Comparison of ENCODE assay signal across 8 cellular contexts in the genomic region with DNA sequence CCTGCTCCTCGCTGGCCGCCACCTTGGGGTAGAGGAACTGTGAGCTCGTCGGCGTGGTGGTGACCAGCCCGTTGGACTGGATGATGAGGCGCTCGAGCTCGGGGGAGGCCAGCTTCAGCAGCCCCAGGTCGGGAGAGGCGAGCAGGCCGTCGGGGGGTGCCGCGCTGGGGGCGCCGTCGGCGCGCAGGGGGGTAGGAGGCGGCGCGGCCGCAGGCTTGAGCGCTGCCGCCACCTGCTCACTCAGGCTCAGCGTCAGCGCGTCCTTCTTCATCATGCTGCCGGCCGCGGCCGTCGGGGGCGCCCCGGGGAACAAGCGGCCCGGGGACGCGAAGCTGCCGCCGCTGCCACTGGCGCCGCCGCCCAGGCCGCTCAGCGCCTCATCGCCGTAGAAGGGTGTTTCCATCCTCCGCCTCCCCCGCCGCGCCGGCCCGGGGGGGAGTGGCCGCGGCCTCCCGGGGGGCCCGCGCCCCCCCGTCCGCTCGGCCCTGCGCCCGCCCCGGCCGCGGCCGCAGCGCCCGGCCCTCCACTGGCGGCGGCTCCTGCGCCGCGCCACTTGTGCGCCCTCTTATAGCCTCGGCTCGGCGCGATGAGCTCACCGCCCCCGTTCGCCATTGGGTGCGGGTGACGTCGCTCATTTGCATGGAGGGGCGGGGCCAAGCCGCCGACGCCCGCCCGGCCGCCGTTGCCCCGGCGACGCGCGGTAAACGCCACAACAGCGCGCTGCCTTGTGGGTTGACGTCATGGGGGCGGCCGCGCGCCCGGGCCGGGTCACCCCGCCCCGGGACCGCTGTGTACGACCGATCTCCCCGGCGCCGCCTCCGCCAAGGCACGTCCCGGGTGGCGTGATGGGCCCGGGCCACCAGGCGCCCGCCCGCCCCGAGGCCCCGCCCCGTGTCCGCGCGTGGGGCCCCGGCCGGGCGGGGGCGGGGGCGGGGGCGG. TPM values are rescaled to one million over a fixed set of nuclear protein-coding genes. Genes with fewer than 3 reads are reported as not detected.
DNase-seq lines count a peak whose midpoint lies in the region; ATAC-seq and TF ChIP-seq lines count a peak whose summit lies in the region.

A gene (minus strand): TSS at position 541 of the 939 bp plus-strand sequence. CDS start 138 bp downstream, at position 403.

- peak in 2 of 56 donors; percentile 5 to 9 for TF ChIP-seq CTCF in dorsolateral prefrontal cortex (IDR thresholded peaks at IDR 0.05 in 54 of 56, conservative IDR thresholded peaks at IDR 0.05 in 2 of 56; ENCODE audit: low read depth in 1 of 56, partially characterized antibody in 56 of 56)
- TF ChIP-seq CTCF in lower leg skin (IDR thresholded peaks at IDR 0.05), result no peak

- H3K4me3 ChIP-seq in CD4-positive, alpha-beta memory T cell (ENCODE audit: low read length in 2 of 2), result peak within 1 kb of the TSS; percentile 79 to 85
- H3K4me3 ChIP-seq in dorsolateral prefrontal cortex (peak within 1 kb of the TSS; percentile 73 to 100 (median 98)), lower leg skin (ENCODE audit: low read depth, poor library complexity, severe bottlenecking) (peak within 1 kb of the TSS; percentile 100)

- peaks cover 0 to 32% (median 3%) of the 10 kb centered on the region in 8 donors for H3K9me3 Mint-ChIP-seq in CD4-positive, alpha-beta memory T cell
- H3K9me3 Mint-ChIP-seq in activated CD4-positive, alpha-beta memory T cell treated with anti-CD3 and anti-CD28 coated beads, Interleukin-2, amount 10 ng/mL, durations not matched to agents 7 days and 5 days, result peaks cover 2% of the 10 kb centered on the region

- POLR2A ChIA-PET in CD4-positive, alpha-beta memory T cell (lab: Charles Lee; ENCODE audit: partially characterized antibody), result interaction anchor here (0.6 to 27.2 kb wide), 60 partner anchors 10 to 1956 kb away, joined by 3 to 1691 read pairs (median 5); a partner anchor contains a TSS
- POLR2A ChIA-PET in activated CD4-positive, alpha-beta memory T cell treated with anti-CD3 and anti-CD28 coated beads, Interleukin-2, amount 10 ng/mL, durations not matched to agents 7 days and 5 days (lab: Charles Lee), result interaction anchor here (0.6 to 15.1 kb wide), 36 partner anchors 9 to 771 kb away, joined by 3 to 1184 read pairs (median 4); a partner anchor contains a TSS

- 1 to 3% methylated on average over 14 to 30 of the region's 138 CpGs for WGBS in lower leg skin, 2 donors

- peak within 1 kb of the TSS; percentile 98 for H3K27ac ChIP-seq in CD4-positive, alpha-beta memory T cell (ENCODE audit: low read depth, low read length)
- H3K27ac ChIP-seq in dorsolateral prefrontal cortex, result peak within 1 kb of the TSS; percentile 95 to 100 (median 100)

- no peaks in the 10 kb centered on the region for H3K9me3 ChIP-seq in CD4-positive, alpha-beta memory T cell (ENCODE audit: control insufficient read depth in 1 of 2, low read length in 2 of 2)

- intact Hi-C loops in CD4-positive, alpha-beta memory T cell (cut with micrococcal nuclease), result loop anchor here (1.0 to 2.0 kb wide), 3 partner anchors 13 to 77 kb away; a partner anchor contains a TSS
- intact Hi-C loops in dorsolateral prefrontal cortex (cut with DNase I) (loop anchor here in 1 of 2 donors (2.0 kb wide), 1 partner anchor 137 kb away; a partner anchor contains a TSS), lower leg skin (cut with DNase I; ENCODE audit: low total_unique reads) (loop anchor here (2.0 kb wide), 1 partner anchor 41 kb away; a partner anchor contains a TSS)

- H3K4me1 ChIP-seq in CD4-positive, alpha-beta memory T cell (ENCODE audit: insufficient read depth, low read length), result peaks cover 50% of the 10 kb centered on the region

- peaks cover 0 to 6% of the 10 kb centered on the region in 2 donors for H3K27me3 Mint-ChIP-seq in CD4-positive, alpha-beta memory T cell
- no peaks in the 10 kb centered on the region for H3K27me3 Mint-ChIP-seq in activated CD4-positive, alpha-beta memory T cell treated with anti-CD3 and anti-CD28 coated beads, Interleukin-2, amount 10 ng/mL, durations not matched to agents 7 days and 5 days

- peak; percentile 57 for ATAC-seq in GM19438 (IDR thresholded peaks at IDR 0.05; ENCODE audit: low read depth, unreplicated experiment)
- ATAC-seq in HG03571 (IDR thresholded peaks at IDR 0.05; ENCODE audit: unreplicated experiment), result peak; percentile 59

- H3K4me1 Mint-ChIP-seq in CD4-positive, alpha-beta memory T cell, result peaks cover 30 to 60% (median 46%) of the 10 kb centered on the region in 4 donors
- H3K4me1 Mint-ChIP-seq in activated CD4-positive, alpha-beta memory T cell treated with anti-CD3 and anti-CD28 coated beads, Interleukin-2, amount 10 ng/mL, durations not matched to agents 7 days and 5 days, result peaks cover 50% of the 10 kb centered on the region

- H3K4me3 Mint-ChIP-seq in CD4-positive, alpha-beta memory T cell, result peak within 1 kb of the TSS; percentile 88 to 99 (median 96)
- peak within 1 kb of the TSS; percentile 98 for H3K4me3 Mint-ChIP-seq in activated CD4-positive, alpha-beta memory T cell treated with anti-CD3 and anti-CD28 coated beads, Interleukin-2, amount 10 ng/mL, durations not matched to agents 7 days and 5 days

- peak within 1 kb of the TSS; percentile 97 to 100 (median 98) for H3K27ac Mint-ChIP-seq in CD4-positive, alpha-beta memory T cell
- H3K27ac Mint-ChIP-seq in activated CD4-positive, alpha-beta memory T cell treated with anti-CD3 and anti-CD28 coated beads, Interleukin-2, amount 10 ng/mL, durations not matched to agents 7 days and 5 days, result peak within 1 kb of the TSS; percentile 95

- DNase-seq in CD4-positive, alpha-beta memory T cell, result peak; percentile 97 to 99 (median 99)
- peak; percentile 100 for DNase-seq in NCI-H82 (lab: John Stamatoyannopoulos, UW)
- DNase-seq in activated CD4-positive, alpha-beta memory T cell treated with anti-CD3 and anti-CD28 coated beads, Interleukin-2, amount 10 ng/mL, durations not matched to agents 7 days and 5 days, result peak; percentile 99
- DNase-seq in dorsolateral prefrontal cortex, result peak; percentile 95 to 99 (median 97)
- DNase-seq in lower leg skin (ENCODE audit: low spot score in 2 of 2), result peak; percentile 96 to 99
- peak; percentile 95 to 96 for DNase-seq in stimulated activated CD4-positive, alpha-beta T cell treated with anti-CD3 and anti-CD28 coated beads, Interleukin-4, amount 100 ng/mL, for 4 hours

- peaks cover 14 to 34% of the 10 kb centered on the region in 2 donors for H3K36me3 Mint-ChIP-seq in CD4-positive, alpha-beta memory T cell
- H3K36me3 Mint-ChIP-seq in activated CD4-positive, alpha-beta memory T cell treated with anti-CD3 and anti-CD28 coated beads, Interleukin-2, amount 10 ng/mL, durations not matched to agents 7 days and 5 days (ENCODE audit: low read depth), result peaks cover 36% of the 10 kb centered on the region

- H3K36me3 ChIP-seq in CD4-positive, alpha-beta memory T cell (ENCODE audit: insufficient read depth, low read length), result peaks cover 13% of the 10 kb centered on the region

- no peaks in the 10 kb centered on the region for H3K27me3 ChIP-seq in CD4-positive, alpha-beta memory T cell (ENCODE audit: insufficient read depth, low read length)
- no peaks in the 10 kb centered on the region for H3K27me3 ChIP-seq in dorsolateral prefrontal cortex

- TF ChIP-seq POLR2A in lower leg skin (IDR thresholded peaks at IDR 0.05), result peak in 1 of 2 donors; percentile 82

- CTCF ChIA-PET in CD4-positive, alpha-beta memory T cell (lab: Charles Lee; ENCODE audit: partially characterized antibody), result interaction anchor here (0.5 to 18.3 kb wide), 10 partner anchors 9 to 190 kb away, joined by 3 to 542 read pairs (median 39); a partner anchor contains a TSS
- CTCF ChIA-PET in activated CD4-positive, alpha-beta memory T cell treated with anti-CD3 and anti-CD28 coated beads, Interleukin-2, amount 10 ng/mL, durations not matched to agents 7 days and 5 days (lab: Charles Lee), result interaction anchor here (0.5 to 7.6 kb wide), 17 partner anchors 9 to 1319 kb away, joined by 3 to 393 read pairs (median 5); a partner anchor contains a TSS

RNA-seq across cellular contexts. Expression of the gene that starts here (rescaled TPM):
- total RNA-seq in CD4-positive, alpha-beta memory T cell, result 100 to 1,000 TPM; 163 TPM
- polyA plus RNA-seq in CD4-positive, alpha-beta memory T cell, result 100 to 1,000 TPM in 1 of 2 donors, 10 to 100 TPM in 1; 16.5 to 133 TPM
- total RNA-seq in activated CD4-positive, alpha-beta memory T cell treated with anti-CD3 and anti-CD28 coated beads, Interleukin-2, amount 10 ng/mL, durations not matched to agents 7 days and 5 days, result 100 to 1,000 TPM; 390 to 402 TPM
- total RNA-seq in dorsolateral prefrontal cortex (100 to 1,000 TPM; 163 to 440 (median 240) TPM), lower leg skin (100 to 1,000 TPM; 337 to 886 (median 413) TPM)

Comparison
In these comparisons a context has a peak if more than half of its experiments do, and no peak if none do; other contexts are left out.
1. Peak in every context shown above with its lines: DNase-seq, ATAC-seq, H3K4me3 ChIP-seq and H3K27ac ChIP-seq.